In genomic region chr17:82929676-82930042, GRCh38 we compare ENCODE assay signal across 20 cellular contexts.
"Had no signal": no experiment of that assay in that cellular context is flagged by ENCODE, and none has a peak within 500 bp of the region (broad histone marks: within the 10 kb centered on the region; RNA-seq: fewer than 3 reads in every experiment).

No MANE protein-coding gene starts in this region.

- H3K9me3 ChIP-seq: breast epithelium, gastroesophageal sphincter, heart left ventricle, neutrophil, thyroid gland had no signal

- H3K27me3 ChIP-seq: breast epithelium, gastroesophageal sphincter, heart left ventricle, neutrophil, thyroid gland had no signal

- H3K4me1 ChIP-seq: thyroid gland had no signal

- H3K4me3 ChIP-seq: breast epithelium, gastroesophageal sphincter, heart left ventricle, lung, thyroid gland had no signal

- ATAC-seq: activated CD8-positive, alpha-beta T cell treated with anti-CD3 and anti-CD28 coated beads for 36 hours; gastroesophageal sphincter; heart left ventricle; left colon; naive thymus-derived CD8-positive, alpha-beta T cell had no signal

- FAIRE-seq: islet of Langerhans, TTC549 had no signal

- DNase-seq: activated CD4-positive, alpha-beta T cell treated with anti-CD3 and anti-CD28 coated beads, Interleukin-2, amount 10 ng/mL, durations not matched to agents 7 days and 5 days; activated CD8-positive, alpha-beta T cell treated with anti-CD3 and anti-CD28 coated beads for 36 hours; activated naive CD8-positive, alpha-beta T cell treated with anti-CD3 and anti-CD28 coated beads for 36 hours; cerebellar nuclear complex; cortex of kidney; endodermal cell; stimulated activated CD4-positive, alpha-beta T cell treated with anti-CD3 and anti-CD28 coated beads, Interleukin-4, amount 100 ng/mL, for 4 hours; substantia nigra; T-helper 1 cell; thyroid gland; WERI-Rb-1 had no signal

- H3K27ac ChIP-seq: breast epithelium, gastroesophageal sphincter, heart left ventricle, neutrophil, thyroid gland, WERI-Rb-1 had no signal

- H3K36me3 ChIP-seq: breast epithelium had no signal
